13 cellular contexts compared by ENCODE assay signal in the genomic region with DNA sequence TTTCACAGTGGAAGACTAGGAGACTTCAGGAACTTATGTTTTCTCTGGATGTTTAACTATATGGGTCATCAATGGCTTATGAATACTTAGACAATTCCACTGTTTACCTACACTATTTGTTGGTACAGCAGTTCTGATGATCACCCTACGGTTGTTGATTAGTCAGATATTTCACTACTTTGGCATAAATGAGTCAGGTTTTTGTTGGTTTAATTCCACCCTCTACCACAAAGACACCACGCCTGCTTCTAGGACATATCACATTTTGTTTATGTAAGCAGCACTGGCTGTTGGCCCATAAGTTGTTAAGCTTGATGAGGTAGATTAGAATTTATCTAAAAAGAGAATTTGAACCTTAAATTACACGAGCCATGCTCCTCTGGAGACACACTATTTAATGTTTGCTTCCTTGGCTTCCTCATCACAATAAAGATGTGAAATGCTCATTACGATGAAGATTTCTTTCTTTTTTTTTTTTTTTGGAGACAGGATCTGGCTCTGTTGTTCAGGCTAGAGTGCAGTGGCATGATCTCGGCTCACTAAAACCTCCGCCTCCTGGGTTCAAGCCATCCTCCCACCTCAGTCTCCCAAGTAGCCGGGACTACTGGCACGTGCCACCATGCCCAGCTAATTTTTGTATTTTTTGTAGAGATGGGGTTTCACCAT. TPM values are rescaled to one million over a fixed set of nuclear protein-coding genes. Genes with fewer than 3 reads are reported as not detected.
DNase-seq lines count a peak whose midpoint lies in the region; ATAC-seq and TF ChIP-seq lines count a peak whose summit lies in the region.
"Had no signal": no experiment of that assay in that cellular context is flagged by ENCODE, and none has a peak within 500 bp of the region (broad histone marks: within the 10 kb centered on the region; RNA-seq: fewer than 3 reads in every experiment).

No MANE protein-coding gene starts in this region.

- H3K36me3 Mint-ChIP-seq in activated CD4-positive, alpha-beta T cell treated with anti-CD3 and anti-CD28 coated beads, Interleukin-2, amount 10 ng/mL, durations not matched to agents 24 days and 14 days (ENCODE audit: low read depth) = peaks cover 45% of the 10 kb centered on the region
- H3K36me3 Mint-ChIP-seq in immature natural killer cell = peaks cover 11 to 41% (median 18%) of the 10 kb centered on the region in 3 donors

- H3K9me3 Mint-ChIP-seq in activated CD4-positive, alpha-beta T cell treated with anti-CD3 and anti-CD28 coated beads, Interleukin-2, amount 10 ng/mL, durations not matched to agents 24 days and 14 days = no peaks in the 10 kb centered on the region
- H3K9me3 Mint-ChIP-seq in immature natural killer cell = no peaks in the 10 kb centered on the region
- H3K9me3 Mint-ChIP-seq: activated T-cell treated with anti-CD3 and anti-CD28 coated beads, Interleukin-2, amount 50 U/mL, for 4 hours had no signal

- in situ Hi-C loops in astrocyte of the spinal cord (cut with HindIII; ENCODE audit: low sequenced_read_pairs) = no loop called here

- H3K79me2 ChIP-seq in parathyroid adenoma = peaks cover 24% of the 10 kb centered on the region

- no peak overlapping the region for H3K27ac Mint-ChIP-seq in activated CD4-positive, alpha-beta T cell treated with anti-CD3 and anti-CD28 coated beads, Interleukin-2, amount 10 ng/mL, durations not matched to agents 24 days and 14 days
- H3K27ac Mint-ChIP-seq in immature natural killer cell = peak overlapping the region in 1 of 6 donors; percentile 53

- intact Hi-C loops in activated CD4-positive, alpha-beta T cell treated with anti-CD3 and anti-CD28 coated beads, Interleukin-2, amount 10 ng/mL, durations not matched to agents 24 days and 14 days (cut with micrococcal nuclease) = loop anchor here (1.0 kb wide), 1 partner anchor 400 kb away; no protein-coding TSS in a partner anchor

- peaks cover 12% of the 10 kb centered on the region for H3K4me1 ChIP-seq in parathyroid adenoma

- ATAC-seq in HG03460 (IDR thresholded peaks at IDR 0.05; ENCODE audit: unreplicated experiment) = no peak
- ATAC-seq: activated T-cell treated with anti-CD3 and anti-CD28 coated beads, Interleukin-2, amount 50 U/mL, for 4 hours; mucosa of descending colon had no signal

- no peak overlapping the region for H3K4me3 ChIP-seq in astrocyte of the spinal cord (ENCODE audit: low read depth, low read length)
- peak overlapping the region; percentile 33 for H3K4me3 ChIP-seq in parathyroid adenoma (ENCODE audit: low read depth, low read length)
- H3K4me3 ChIP-seq: mucosa of descending colon, right atrium auricular region had no signal

- H2AFZ ChIP-seq in parathyroid adenoma = no peak overlapping the region

- H3K9ac ChIP-seq in parathyroid adenoma = no peak overlapping the region

- H3K27me3 Mint-ChIP-seq in activated CD4-positive, alpha-beta T cell treated with anti-CD3 and anti-CD28 coated beads, Interleukin-2, amount 10 ng/mL, durations not matched to agents 24 days and 14 days = no peaks in the 10 kb centered on the region
- H3K27me3 Mint-ChIP-seq in immature natural killer cell (ENCODE audit: low read depth in 3 of 3) = peaks cover 0 to 4% (median 3%) of the 10 kb centered on the region in 3 donors

- H3K4me1 Mint-ChIP-seq in activated CD4-positive, alpha-beta T cell treated with anti-CD3 and anti-CD28 coated beads, Interleukin-2, amount 10 ng/mL, durations not matched to agents 24 days and 14 days = peaks cover 58% of the 10 kb centered on the region
- H3K4me1 Mint-ChIP-seq in immature natural killer cell = peaks cover 27 to 69% of the 10 kb centered on the region in 2 donors

- H3K4me3 Mint-ChIP-seq in activated CD4-positive, alpha-beta T cell treated with anti-CD3 and anti-CD28 coated beads, Interleukin-2, amount 10 ng/mL, durations not matched to agents 24 days and 14 days = no peak overlapping the region
- no peak overlapping the region for H3K4me3 Mint-ChIP-seq in immature natural killer cell
- H3K4me3 Mint-ChIP-seq: activated T-cell treated with anti-CD3 and anti-CD28 coated beads, Interleukin-2, amount 50 U/mL, for 4 hours had no signal

- H3K36me3 ChIP-seq in parathyroid adenoma (ENCODE audit: control insufficient read depth, insufficient read depth, low read length) = no peaks in the 10 kb centered on the region

- no peaks in the 10 kb centered on the region for H3K27me3 ChIP-seq in parathyroid adenoma (ENCODE audit: control insufficient read depth, insufficient read depth, low read length)
- H3K27me3 ChIP-seq: right atrium auricular region had no signal

- no peak overlapping the region for H3K27ac ChIP-seq in parathyroid adenoma
- H3K27ac ChIP-seq: right atrium auricular region had no signal

- no peaks in the 10 kb centered on the region for H3K9me3 ChIP-seq in parathyroid adenoma (ENCODE audit: control insufficient read depth, low read length)
- H3K9me3 ChIP-seq: mucosa of descending colon, right atrium auricular region had no signal

- peak; percentile 61 for DNase-seq in activated CD4-positive, alpha-beta T cell treated with anti-CD3 and anti-CD28 coated beads, Interleukin-2, amount 10 ng/mL, durations not matched to agents 24 days and 14 days
- no peak for DNase-seq in activated CD4-positive, alpha-beta T cell treated with anti-CD3 and anti-CD28 coated beads, Interleukin-2, amount 50 U/mL, for 1 hour
- peak; percentile 49 for DNase-seq in NCI-H2196 (lab: John Stamatoyannopoulos, UW; ENCODE audit: unreplicated experiment)
- DNase-seq in astrocyte of the spinal cord (ENCODE audit: low read depth, low spot score) = peak; percentile 32
- DNase-seq in immature natural killer cell = no peak
- no peak for DNase-seq in GM19240 (ENCODE audit: insufficient read length, low spot score)
- DNase-seq: activated T-cell treated with anti-CD3 and anti-CD28 coated beads, Interleukin-2, amount 50 U/mL, for 4 hours; GDM1; mucosa of descending colon; NCI-H524 had no signal

- peak overlapping the region; percentile 52 for H3K4me2 ChIP-seq in parathyroid adenoma (ENCODE audit: low read length)

- TF ChIP-seq CTCF in astrocyte of the spinal cord (IDR thresholded peaks at IDR 0.05; ENCODE audit: low read depth, low read length) (no peak), parathyroid adenoma (IDR thresholded peaks at IDR 0.05) (no peak)

RNA-seq across cellular contexts. Expression of gene GDE1, which starts 4.3 kb away (rescaled TPM):
- total RNA-seq in activated CD4-positive, alpha-beta T cell treated with anti-CD3 and anti-CD28 coated beads, Interleukin-2, amount 10 ng/mL, durations not matched to agents 24 days and 14 days = 25.2 and 28.7 TPM in 2 replicates
- polyA plus RNA-seq in immature natural killer cell = 10 to 100 TPM; 42.8 to 61.5 (median 46.6) TPM

RNA-seq across cellular contexts. Expression of gene CCP110, which starts 6.2 kb away (rescaled TPM):
- total RNA-seq in activated CD4-positive, alpha-beta T cell treated with anti-CD3 and anti-CD28 coated beads, Interleukin-2, amount 10 ng/mL, durations not matched to agents 24 days and 14 days = 25.4 and 31.7 TPM in 2 replicates
- polyA plus RNA-seq in immature natural killer cell = 10 to 100 TPM in 1 of 3 donors, 1 to 10 TPM in 2; 7.5 to 10.1 (median 9.4) TPM

RNA-seq across cellular contexts. Expression of gene VPS35L, which starts 37.9 kb away (rescaled TPM):
- total RNA-seq in activated CD4-positive, alpha-beta T cell treated with anti-CD3 and anti-CD28 coated beads, Interleukin-2, amount 10 ng/mL, durations not matched to agents 24 days and 14 days = 37.8 and 41.9 TPM in 2 replicates
- 10 to 100 TPM; 32.4 to 49.6 (median 46.6) TPM for polyA plus RNA-seq in immature natural killer cell

Comparison
In these comparisons a context has a peak if more than half of its experiments do, and no peak if none do; other contexts are left out.
1. DNase-seq: peak in activated CD4-positive, alpha-beta T cell treated with anti-CD3 and anti-CD28 coated beads, Interleukin-2, amount 10 ng/mL, durations not matched to agents 24 days and 14 days (single experiment), NCI-H2196 (single experiment) and astrocyte of the spinal cord (single experiment); none in activated CD4-positive, alpha-beta T cell treated with anti-CD3 and anti-CD28 coated beads, Interleukin-2, amount 50 U/mL, for 1 hour (single experiment), immature natural killer cell (0 of 3) and GM19240 (single experiment).